Comparison of ENCODE assay signal across 10 cellular contexts in genomic region chr6:75349262-75349984, GRCh38.
A peak's percentile ranks its signal among the peaks of the same experiment; 100 is the strongest.
DNase-seq lines count a peak whose midpoint lies in the region; FAIRE-seq and TF ChIP-seq lines count a peak whose summit lies in the region.
"Had no signal": no experiment of that assay in that cellular context is flagged by ENCODE, and none has a peak within 500 bp of the region (broad histone marks: within the 10 kb centered on the region; RNA-seq: fewer than 3 reads in every experiment).

No MANE protein-coding gene starts in this region.

- intact Hi-C loops in thyroid gland (cut with DNase I) = no loop called here

- H3K4me1 ChIP-seq in thyroid gland = peaks cover 6 to 13% of the 10 kb centered on the region in 2 donors

- WGBS in thyroid gland, 2 donors = 3 to 7% methylated on average over 24 of the region's 24 CpGs

- FAIRE-seq in GM12892 (lab: Jason Lieb, UNC) = no peak

- TF ChIP-seq CTCF in astrocyte of the cerebellum (IDR thresholded peaks at IDR 0.05; ENCODE audit: low read depth, low read length, missing control alignments) = peak; percentile 35
- peak in 3 of 6 experiments; percentile 24 to 35 (median 25) for TF ChIP-seq CTCF in thyroid gland (IDR thresholded peaks at IDR 0.05)

- H3K27me3 ChIP-seq in thyroid gland = no peaks in the 10 kb centered on the region

- H3K36me3 ChIP-seq in thyroid gland = no peaks in the 10 kb centered on the region

- no peaks in the 10 kb centered on the region for H3K9me3 ChIP-seq in thyroid gland

- DNase-seq in NCI-H2107 treated with DMSO at 0.1 percent for 48 hours (lab: John Stamatoyannopoulos, UW; ENCODE audit: unreplicated experiment) = peak; percentile 64
- no peak for DNase-seq in NCI-H2107 (lab: John Stamatoyannopoulos, UW)
- DNase-seq in astrocyte of the cerebellum (ENCODE audit: low read depth) = peak; percentile 12
- peak; percentile 85 for DNase-seq in islet precursor cell
- DNase-seq in thyroid gland = peak; percentile 59 to 63
- no peak for DNase-seq in NCI-H2171 treated with DMSO at 0.1 percent for 48 hours (lab: John Stamatoyannopoulos, UW)
- no peak for DNase-seq in stimulated activated CD4-positive, alpha-beta T cell treated with anti-CD3 and anti-CD28 coated beads, Interleukin-4, amount 100 ng/mL, for 4 hours
- DNase-seq in GM12892 (ENCODE audit: insufficient read length) = no peak
- DNase-seq: CD4-positive, CD25-positive, alpha-beta regulatory T cell; NCI-H2029 treated with DMSO at 0.1 percent for 48 hours had no signal

- peak overlapping the region in 1 of 3 donors; percentile 25 for H3K27ac ChIP-seq in thyroid gland

- no peak for TF ChIP-seq POLR2A in thyroid gland (IDR thresholded peaks at IDR 0.05)
- no peak for TF ChIP-seq POLR2A in GM12892 (IDR thresholded peaks at IDR 0.05; ENCODE audit: low read depth, low read length)

- H3K4me3 ChIP-seq in astrocyte of the cerebellum (ENCODE audit: low read depth, low read length) (peak overlapping the region; percentile 34), thyroid gland (replicated peaks in 1 of 3) (peak overlapping the region in 1 of 3 donors; percentile 23)

- in situ Hi-C loops in astrocyte of the cerebellum (cut with HindIII; ENCODE audit: low sequenced_read_pairs) = loop anchor here (10.0 kb wide), 1 partner anchor 75 kb away; no protein-coding TSS in a partner anchor

Comparison
In these comparisons a context has a peak if more than half of its experiments do, and no peak if none do; other contexts are left out.
1. DNase-seq: peak in NCI-H2107 treated with DMSO at 0.1 percent for 48 hours (single experiment), astrocyte of the cerebellum (single experiment), islet precursor cell (single experiment) and thyroid gland (2 of 2); none in NCI-H2107 (single experiment), NCI-H2171 treated with DMSO at 0.1 percent for 48 hours (single experiment), stimulated activated CD4-positive, alpha-beta T cell treated with anti-CD3 and anti-CD28 coated beads, Interleukin-4, amount 100 ng/mL, for 4 hours (0 of 2) and GM12892 (single experiment).